ENCODE assay signal across 24 cellular contexts in the genomic region with DNA sequence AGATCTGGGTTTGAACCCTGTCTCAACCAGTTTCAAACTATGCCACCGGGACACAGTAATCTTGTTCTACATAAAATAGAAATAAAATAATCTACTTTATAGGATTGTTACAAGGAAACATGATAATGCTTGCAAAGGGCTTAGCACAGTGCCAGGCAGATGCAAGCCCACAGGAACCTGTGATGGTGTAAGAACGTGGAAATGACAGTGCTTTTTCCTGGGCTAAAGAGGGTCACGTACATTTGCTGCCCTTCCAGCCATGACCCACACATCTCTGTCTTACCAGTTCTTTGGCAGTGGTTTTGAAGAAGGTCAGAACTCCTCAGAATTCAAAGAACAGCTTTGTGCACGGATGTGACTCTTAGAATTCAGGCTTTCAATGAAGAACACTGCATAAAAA.
DNase-seq lines count a peak whose midpoint lies in the region; ATAC-seq and TF ChIP-seq lines count a peak whose summit lies in the region.
"Had no signal": no experiment of that assay in that cellular context is flagged by ENCODE, and none has a peak within 500 bp of the region (broad histone marks: within the 10 kb centered on the region; RNA-seq: fewer than 3 reads in every experiment).

No MANE protein-coding gene starts in this region.

- H3K9ac ChIP-seq in endodermal cell (ENCODE audit: extremely low read depth, low read length, poor library complexity, severe bottlenecking) = no peak overlapping the region
- H3K9ac ChIP-seq: BLaER1 had no signal

- H3K9me2 ChIP-seq in GM23338 (ENCODE audit: insufficient read depth) = no peaks in the 10 kb centered on the region

- no peaks in the 10 kb centered on the region; the same call in 2 of the 3 replicates for H3K9me3 Mint-ChIP-seq in GM23338
- H3K9me3 Mint-ChIP-seq in endodermal cell = no peaks in the 10 kb centered on the region
- H3K9me3 Mint-ChIP-seq: CD14-positive monocyte; CD4-positive, alpha-beta memory T cell; CD4-positive, CD25-positive, alpha-beta regulatory T cell had no signal

- H3K27ac ChIP-seq in GM23338 (ENCODE audit: low read depth) = no peak overlapping the region
- H3K27ac ChIP-seq in endodermal cell (ENCODE audit: low read depth, low read length) = no peak overlapping the region
- H3K27ac ChIP-seq: 22Rv1, A549, BLaER1 had no signal

- H3K27ac Mint-ChIP-seq in GM23338 (0 out of 2 replicates have a peak overlapping the region, but pooled peaks have one; percentile 51), endodermal cell (no peak overlapping the region)
- H3K27ac Mint-ChIP-seq: CD14-positive monocyte; CD4-positive, alpha-beta memory T cell; CD4-positive, CD25-positive, alpha-beta regulatory T cell; CD8-positive, alpha-beta memory T cell had no signal

- no peak for ATAC-seq in GM23338
- ATAC-seq: A549, GM12878 had no signal

- H3K79me2 ChIP-seq in GM23338 (replicated peaks; ENCODE audit: insufficient read depth) = no peaks in the 10 kb centered on the region

- no peaks in the 10 kb centered on the region for H3K36me3 ChIP-seq in GM23338 (ENCODE audit: insufficient read depth)
- H3K36me3 ChIP-seq in endodermal cell (ENCODE audit: control insufficient read depth, insufficient read depth, low read length) = no peaks in the 10 kb centered on the region
- H3K36me3 ChIP-seq: BE2C, BLaER1 had no signal

- TF ChIP-seq CTCF in GM23338 (conservative IDR thresholded peaks at IDR 0.05; ENCODE audit: low read depth in 2 of 2) (no peak), endodermal cell (conservative IDR thresholded peaks at IDR 0.05) (no peak)

- H3K27me3 ChIP-seq in GM23338 (ENCODE audit: insufficient read depth) (no peaks in the 10 kb centered on the region), endodermal cell (ENCODE audit: control insufficient read depth, insufficient read depth, low read length, poor library complexity, severe bottlenecking) (no peaks in the 10 kb centered on the region)
- H3K27me3 ChIP-seq: BE2C, BLaER1 had no signal

- H3K4me3 Mint-ChIP-seq in GM23338 (no peak overlapping the region), endodermal cell (no peak overlapping the region)
- H3K4me3 Mint-ChIP-seq: CD14-positive monocyte; CD4-positive, alpha-beta memory T cell; CD4-positive, CD25-positive, alpha-beta regulatory T cell; CD8-positive, alpha-beta memory T cell had no signal

- H3K4me1 ChIP-seq in GM23338 (ENCODE audit: insufficient read depth) (no peaks in the 10 kb centered on the region), endodermal cell (ENCODE audit: control insufficient read depth, insufficient read depth, low read length) (no peaks in the 10 kb centered on the region)
- H3K4me1 ChIP-seq: A549, BE2C, BLaER1 had no signal

- DNase-seq in GM23338 (ENCODE audit: low spot score) (no peak), SK-MEL-5 (ENCODE audit: low read depth, low spot score) (peak; percentile 35), foreskin melanocyte (peak; percentile 55), endodermal cell (no peak), LoVo (ENCODE audit: low spot score) (no peak)
- no peak for DNase-seq in stimulated activated CD4-positive, alpha-beta T cell treated with anti-CD3 and anti-CD28 coated beads, Interleukin-12 subunit alpha, Interleukin-12 subunit beta, amount 100 ng/mL, for 4 hours
- DNase-seq: BE2C; C1 segment of cervical spinal cord; CD4-positive, alpha-beta memory T cell; CD4-positive, CD25-positive, alpha-beta regulatory T cell; CD8-positive, alpha-beta memory T cell; COR-L47; DMS 273 treated with DMSO at 0.1 percent for 48 hours; DMS153; DMS53; DMS79; DND-41; EL; GDM1 had no signal

- H3K4me3 ChIP-seq in GM23338 (no peak overlapping the region), endodermal cell (ENCODE audit: low read length) (no peak overlapping the region)
- H3K4me3 ChIP-seq: A549, BLaER1, GM12878 had no signal

- H3K9me3 ChIP-seq in endodermal cell (ENCODE audit: control insufficient read depth, low read length) = no peaks in the 10 kb centered on the region
- H3K9me3 ChIP-seq: A549, BE2C, BLaER1 had no signal

- no peak overlapping the region for H2AFZ ChIP-seq in GM23338

- H3K36me3 Mint-ChIP-seq in GM23338 (ENCODE audit: low read depth) (no peaks in the 10 kb centered on the region), endodermal cell (ENCODE audit: low read depth) (no peaks in the 10 kb centered on the region)
- H3K36me3 Mint-ChIP-seq: CD14-positive monocyte; CD4-positive, alpha-beta memory T cell; CD4-positive, CD25-positive, alpha-beta regulatory T cell; CD8-positive, alpha-beta memory T cell had no signal

- H3K4me1 Mint-ChIP-seq in GM23338 (no peaks in the 10 kb centered on the region), endodermal cell (no peaks in the 10 kb centered on the region)
- H3K4me1 Mint-ChIP-seq: CD14-positive monocyte; CD4-positive, alpha-beta memory T cell; CD4-positive, CD25-positive, alpha-beta regulatory T cell; CD8-positive, alpha-beta memory T cell had no signal

- H3K27me3 Mint-ChIP-seq in GM23338 (ENCODE audit: insufficient read depth, low read depth, poor library complexity) = no peaks in the 10 kb centered on the region
- H3K27me3 Mint-ChIP-seq in endodermal cell (ENCODE audit: insufficient read depth) = no peaks in the 10 kb centered on the region
- H3K27me3 Mint-ChIP-seq: CD4-positive, CD25-positive, alpha-beta regulatory T cell; CD8-positive, alpha-beta memory T cell had no signal

- no peaks in the 10 kb centered on the region for H4K20me1 ChIP-seq in GM23338 (replicated peaks; ENCODE audit: insufficient read depth)
- H4K20me1 ChIP-seq: BLaER1 had no signal

- H3K4me2 ChIP-seq in GM23338 = no peak overlapping the region
- H3K4me2 ChIP-seq: A549, BLaER1 had no signal

- H3F3A ChIP-seq in GM23338 (replicated peaks; ENCODE audit: low read depth) = no peaks in the 10 kb centered on the region

- in situ Hi-C loops in SK-MEL-5 (cut with HindIII; ENCODE audit: low pct_unique_long_range_greater_than_20kb, low sequenced_read_pairs) = no loop called here

- 82 to 93% methylated on average over 3 to 4 of the region's 4 CpGs for WGBS in endodermal cell (ENCODE audit: insufficient coverage in 1 of 2, insufficient read length in 1 of 2), 2 experiments

TF ChIP-seq in GM23338, 12 proteins besides CTCF, POLR2A, EP300 and RAD21 (continues in another document):
- TF ChIP-seq JUNB (IDR thresholded peaks at IDR 0.05; ENCODE audit: unreplicated experiment) (no peak), ZNF331 (CRISPR knock-in tag; IDR thresholded peaks at IDR 0.05; ENCODE audit: low read depth) (no peak), NANOG (IDR thresholded peaks at IDR 0.05; ENCODE audit: borderline replicate concordance) (no peak)
- TF ChIP-seq, protein P1, sequence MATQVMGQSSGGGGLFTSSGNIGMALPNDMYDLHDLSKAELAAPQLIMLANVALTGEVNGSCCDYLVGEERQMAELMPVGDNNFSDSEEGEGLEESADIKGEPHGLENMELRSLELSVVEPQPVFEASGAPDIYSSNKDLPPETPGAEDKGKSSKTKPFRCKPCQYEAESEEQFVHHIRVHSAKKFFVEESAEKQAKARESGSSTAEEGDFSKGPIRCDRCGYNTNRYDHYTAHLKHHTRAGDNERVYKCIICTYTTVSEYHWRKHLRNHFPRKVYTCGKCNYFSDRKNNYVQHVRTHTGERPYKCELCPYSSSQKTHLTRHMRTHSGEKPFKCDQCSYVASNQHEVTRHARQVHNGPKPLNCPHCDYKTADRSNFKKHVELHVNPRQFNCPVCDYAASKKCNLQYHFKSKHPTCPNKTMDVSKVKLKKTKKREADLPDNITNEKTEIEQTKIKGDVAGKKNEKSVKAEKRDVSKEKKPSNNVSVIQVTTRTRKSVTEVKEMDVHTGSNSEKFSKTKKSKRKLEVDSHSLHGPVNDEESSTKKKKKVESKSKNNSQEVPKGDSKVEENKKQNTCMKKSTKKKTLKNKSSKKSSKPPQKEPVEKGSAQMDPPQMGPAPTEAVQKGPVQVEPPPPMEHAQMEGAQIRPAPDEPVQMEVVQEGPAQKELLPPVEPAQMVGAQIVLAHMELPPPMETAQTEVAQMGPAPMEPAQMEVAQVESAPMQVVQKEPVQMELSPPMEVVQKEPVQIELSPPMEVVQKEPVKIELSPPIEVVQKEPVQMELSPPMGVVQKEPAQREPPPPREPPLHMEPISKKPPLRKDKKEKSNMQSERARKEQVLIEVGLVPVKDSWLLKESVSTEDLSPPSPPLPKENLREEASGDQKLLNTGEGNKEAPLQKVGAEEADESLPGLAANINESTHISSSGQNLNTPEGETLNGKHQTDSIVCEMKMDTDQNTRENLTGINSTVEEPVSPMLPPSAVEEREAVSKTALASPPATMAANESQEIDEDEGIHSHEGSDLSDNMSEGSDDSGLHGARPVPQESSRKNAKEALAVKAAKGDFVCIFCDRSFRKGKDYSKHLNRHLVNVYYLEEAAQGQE (IDR thresholded peaks at IDR 0.05; ENCODE audit: unreplicated experiment) = no peak

Comparison
In these comparisons a context has a peak if more than half of its experiments do, and no peak if none do; other contexts are left out.
1. DNase-seq: peak in SK-MEL-5 (single experiment) and foreskin melanocyte (single experiment); none in GM23338 (single experiment), stimulated activated CD4-positive, alpha-beta T cell treated with anti-CD3 and anti-CD28 coated beads, Interleukin-12 subunit alpha, Interleukin-12 subunit beta, amount 100 ng/mL, for 4 hours (single experiment), endodermal cell (single experiment) and LoVo (single experiment).